Comparison of ENCODE assay signal across 11 cellular contexts in genomic region chr17:954431-955164, GRCh38. TPM values are rescaled to one million over a fixed set of nuclear protein-coding genes. Genes with fewer than 3 reads are reported as not detected.
DNase-seq lines count a peak whose midpoint lies in the region; ATAC-seq and TF ChIP-seq lines count a peak whose summit lies in the region.
"Had no signal": no experiment of that assay in that cellular context is flagged by ENCODE, and none has a peak within 500 bp of the region (broad histone marks: within the 10 kb centered on the region; RNA-seq: fewer than 3 reads in every experiment).

No MANE protein-coding gene starts in this region.

- H3K4me3 ChIP-seq in BLaER1 (no peak overlapping the region), RWPE2 (ENCODE audit: severe bottlenecking) (no peak overlapping the region), gastroesophageal sphincter (no peak overlapping the region), trophoblast cell (ENCODE audit: low read depth, low read length) (no peak overlapping the region)

- no peak for ATAC-seq in RWPE2 (ENCODE audit: low read depth)
- peak; percentile 52 for ATAC-seq in gastroesophageal sphincter

- peak overlapping the region; percentile 28 for H2BK120ac ChIP-seq in trophoblast cell (ENCODE audit: insufficient read depth, low read length, poor library complexity)

- no peak overlapping the region for H4K12ac ChIP-seq in trophoblast cell (ENCODE audit: low read depth, low read length)

- H4K91ac ChIP-seq in trophoblast cell (ENCODE audit: low read depth, low read length): peak overlapping the region; percentile 32

- peaks cover 6% of the 10 kb centered on the region for H3K79me2 ChIP-seq in trophoblast cell (ENCODE audit: control insufficient read depth, insufficient read depth, low read length, poor library complexity)

- DNase-seq in RWPE2 (ENCODE audit: low spot score): no peak
- DNase-seq in trophoblast cell: no peak
- DNase-seq in amniotic stem cell (lab: John Stamatoyannopoulos, UW): no peak
- DNase-seq in effector CD8-positive, alpha-beta T cell (lab: John Stamatoyannopoulos, UW): no peak
- DNase-seq in HT-29 (ENCODE audit: low spot score): no peak
- no peak for DNase-seq in NOMO-1 treated with DMSO at 0.1 percent for 48 hours (lab: John Stamatoyannopoulos, UW; ENCODE audit: unreplicated experiment)
- DNase-seq: activated naive CD4-positive, alpha-beta T cell; CD4-positive, alpha-beta memory T cell; NCI-H1092 treated with DMSO at 0.1 percent for 48 hours had no signal

- H3K27me3 ChIP-seq in BLaER1 (no peaks in the 10 kb centered on the region), RWPE2 (ENCODE audit: insufficient read depth, poor library complexity, severe bottlenecking) (no peaks in the 10 kb centered on the region), gastroesophageal sphincter (no peaks in the 10 kb centered on the region), trophoblast cell (ENCODE audit: insufficient read depth, low read length) (no peaks in the 10 kb centered on the region)

- no peak overlapping the region for H4K8ac ChIP-seq in trophoblast cell (ENCODE audit: low read depth, low read length)

- H3K14ac ChIP-seq in trophoblast cell (ENCODE audit: low read length): peak overlapping the region; percentile 16

- H3K4me2 ChIP-seq in BLaER1 (no peak overlapping the region), trophoblast cell (ENCODE audit: low read length) (peak overlapping the region; percentile 26)

- H3K27ac ChIP-seq in BLaER1 (no peak overlapping the region), RWPE2 (ENCODE audit: poor library complexity, severe bottlenecking) (peak overlapping the region; percentile 47), gastroesophageal sphincter (peak overlapping the region; percentile 19 to 89 (median 79)), trophoblast cell (ENCODE audit: low read depth, low read length) (peak overlapping the region; percentile 71)

- H2AK5ac ChIP-seq in trophoblast cell (ENCODE audit: low read length): peak overlapping the region; percentile 29

- H2BK12ac ChIP-seq in trophoblast cell (ENCODE audit: low read length): no peak overlapping the region

- H3K9ac ChIP-seq in BLaER1 (peak overlapping the region; percentile 7; the same call in 1 of the 2 replicates), trophoblast cell (ENCODE audit: low read length) (peak overlapping the region; percentile 59)

- WGBS in gastroesophageal sphincter (ENCODE audit: low coverage in 1 of 2), 2 donors: 33 to 39% methylated on average over 10 to 19 of the region's 23 CpGs
- WGBS in trophoblast cell (ENCODE audit: extremely low coverage, insufficient coverage, insufficient read length): no CpG with 5 or more reads among the region's 23 CpGs

- H2BK5ac ChIP-seq in trophoblast cell (ENCODE audit: low read depth, low read length, poor library complexity): peak overlapping the region; percentile 29

- H2AFZ ChIP-seq in trophoblast cell (ENCODE audit: insufficient read depth, low read length, poor library complexity): peak overlapping the region; percentile 45

- H3K9me3 ChIP-seq in BLaER1 (peaks cover 5% of the 10 kb centered on the region; the same call in 1 of the 2 replicates), RWPE2 (ENCODE audit: severe bottlenecking) (no peaks in the 10 kb centered on the region), gastroesophageal sphincter (no peaks in the 10 kb centered on the region), trophoblast cell (ENCODE audit: insufficient read depth, low read depth, low read length) (peaks cover 5% of the 10 kb centered on the region)

- H3K79me1 ChIP-seq in trophoblast cell (ENCODE audit: low read length): peaks cover 14% of the 10 kb centered on the region

- H3K36me3 ChIP-seq in BLaER1 (peaks cover 66% of the 10 kb centered on the region), RWPE2 (ENCODE audit: low read depth) (peaks cover 28% of the 10 kb centered on the region), gastroesophageal sphincter (no peaks in the 10 kb centered on the region), trophoblast cell (ENCODE audit: control insufficient read depth in 1 of 2, insufficient read depth in 2 of 2, low read length in 2 of 2) (peaks cover 0 to 2% of the 10 kb centered on the region in 2 experiments)

- TF ChIP-seq EP300 in gastroesophageal sphincter (IDR thresholded peaks at IDR 0.05): no peak

- peak overlapping the region; percentile 43 for H3K18ac ChIP-seq in trophoblast cell (ENCODE audit: low read length)

- H3K23ac ChIP-seq in trophoblast cell (ENCODE audit: low read length): no peak overlapping the region

- peak overlapping the region; percentile 51 for H3K4ac ChIP-seq in trophoblast cell (ENCODE audit: low read depth, low read length)

- TF ChIP-seq POLR2A in gastroesophageal sphincter (IDR thresholded peaks at IDR 0.05): no peak

- H4K20me1 ChIP-seq in BLaER1: peaks cover 100% of the 10 kb centered on the region

- TF ChIP-seq CTCF in RWPE2 (IDR thresholded peaks at IDR 0.05; ENCODE audit: poor library complexity, severe bottlenecking) (no peak), gastroesophageal sphincter (IDR thresholded peaks at IDR 0.05) (no peak)

- H3K4me1 ChIP-seq in BLaER1 (peaks cover 78% of the 10 kb centered on the region), RWPE2 (ENCODE audit: insufficient read depth, poor library complexity, severe bottlenecking) (peaks cover 23% of the 10 kb centered on the region), gastroesophageal sphincter (peaks cover 0 to 73% (median 8%) of the 10 kb centered on the region in 3 donors), trophoblast cell (ENCODE audit: control insufficient read depth in 1 of 2, insufficient read depth in 2 of 2, low read length in 2 of 2) (peaks cover 27 to 35% of the 10 kb centered on the region in 2 experiments)

RNA-seq across cellular contexts. Expression of gene NXN, which starts 25.0 kb away (rescaled TPM):
- 100 to 1,000 TPM in 1 of 4 donors, 10 to 100 TPM in 3; 39.6 to 103 (median 59.1) TPM for total RNA-seq in gastroesophageal sphincter
- 57.9 and 59.2 TPM in 2 replicates for polyA plus RNA-seq in trophoblast cell (2013)
- 64.3 and 71.6 TPM in 2 replicates for total RNA-seq in HT-29 (2014; rRNA removed; shearing (Covaris generic))

RNA-seq across cellular contexts. Expression of gene TIMM22, which starts 42.3 kb away (rescaled TPM):
- 10 to 100 TPM; 13.7 to 20.9 (median 16.0) TPM for total RNA-seq in gastroesophageal sphincter
- polyA plus RNA-seq in trophoblast cell (2013): 10.6 and 10.9 TPM in 2 replicates
- 7.3 and 7.7 TPM in 2 replicates for total RNA-seq in HT-29 (2014; rRNA removed; shearing (Covaris generic))
